29 cellular contexts compared by ENCODE assay signal in genomic region chr11:67174311-67174710, GRCh38.
"Had no signal": no experiment of that assay in that cellular context is flagged by ENCODE, and none has a peak within 500 bp of the region (broad histone marks: within the 10 kb centered on the region; RNA-seq: fewer than 3 reads in every experiment).

No MANE protein-coding gene starts in this region.

- H3K4me1 Mint-ChIP-seq: endodermal cell, neural crest cell had no signal

- H3K27ac Mint-ChIP-seq: activated CD4-positive, alpha-beta memory T cell treated with anti-CD3 and anti-CD28 coated beads, Interleukin-2, amount 10 ng/mL, durations not matched to agents 7 days and 5 days; activated CD4-positive, alpha-beta T cell treated with anti-CD3 and anti-CD28 coated beads, Interleukin-2, amount 10 ng/mL, durations not matched to agents 24 days and 14 days; activated T-helper 17 cell treated with anti-CD3 and anti-CD28 coated beads, Interleukin-2, amount 50 U/mL, for 72 hours; dendritic cell treated with granulocyte-macrophage colony-stimulating factor and Interleukin-4, amounts not matched to agents 40 ng/mL and 50 ng/mL, for 4 days; endodermal cell; stimulated activated memory B cell treated with anti-CD40 and anti-IgM and Interleukin-4, amounts not matched to agents 10 μg/mL and 1 μg/mL and 100 μg/mL, for 72 hours; stimulated activated naive CD8-positive, alpha-beta T cell treated with anti-CD3 and anti-CD28 coated beads, Interleukin-15, amount 100 ng/mL, for 72 hours; T-helper 2 cell treated with Interferon-gamma antibody and Interleukin-4, amounts not matched to agents 5 μg/mL and 100 μg/mL, for 36 hours had no signal

- DNase-seq: activated CD4-positive, alpha-beta memory T cell treated with anti-CD3 and anti-CD28 coated beads, Interleukin-2, amount 10 ng/mL, durations not matched to agents 7 days and 5 days; activated CD4-positive, alpha-beta T cell treated with anti-CD3 and anti-CD28 coated beads, Interleukin-2, amount 10 ng/mL, durations not matched to agents 24 days and 14 days; activated gamma-delta T cell treated with Interleukin-2 at 50 U/mL for 16 hours; activated naive CD4-positive, alpha-beta T cell treated with anti-CD3 and anti-CD28 coated beads, Interleukin-2, amount 50 U/mL, for 16 hours; activated T-cell treated with anti-CD3 and anti-CD28 coated beads, Interleukin-2, amount 50 U/mL, for 4 hours; amniotic stem cell; central memory CD4-positive, alpha-beta T cell; endodermal cell; gastrocnemius medialis; glutamatergic neuron; left cardiac atrium; left ventricle myocardium superior; naive thymus-derived CD8-positive, alpha-beta T cell; occipital lobe; psoas muscle; sigmoid colon; small intestine; stimulated activated CD4-positive, alpha-beta T cell treated with anti-CD3 and anti-CD28 coated beads, Interleukin-4, amount 100 ng/mL, for 4 hours; stimulated activated CD8-positive, alpha-beta memory T cell treated with anti-CD3 and anti-CD28 coated beads, Interleukin-4, amount 100 ng/mL, for 48 hours; stimulated activated naive CD8-positive, alpha-beta T cell treated with anti-CD3 and anti-CD28 coated beads, Interleukin-15, amount 100 ng/mL, for 72 hours; substantia nigra; T-helper 1 cell; upper lobe of right lung had no signal

- H3K9me3 Mint-ChIP-seq: activated CD4-positive, alpha-beta memory T cell treated with anti-CD3 and anti-CD28 coated beads, Interleukin-2, amount 10 ng/mL, durations not matched to agents 7 days and 5 days; activated CD4-positive, alpha-beta T cell treated with anti-CD3 and anti-CD28 coated beads, Interleukin-2, amount 10 ng/mL, durations not matched to agents 24 days and 14 days; activated T-cell treated with anti-CD3 and anti-CD28 coated beads, Interleukin-2, amount 50 U/mL, for 4 hours; activated T-helper 17 cell treated with anti-CD3 and anti-CD28 coated beads, Interleukin-2, amount 50 U/mL, for 72 hours; dendritic cell treated with granulocyte-macrophage colony-stimulating factor and Interleukin-4, amounts not matched to agents 40 ng/mL and 50 ng/mL, for 4 days; endodermal cell; naive thymus-derived CD8-positive, alpha-beta T cell; neural crest cell; stimulated activated memory B cell treated with anti-CD40 and anti-IgM and Interleukin-4, amounts not matched to agents 10 μg/mL and 1 μg/mL and 100 μg/mL, for 72 hours; stimulated activated naive CD8-positive, alpha-beta T cell treated with anti-CD3 and anti-CD28 coated beads, Interleukin-15, amount 100 ng/mL, for 72 hours; T-helper 2 cell treated with Interferon-gamma antibody and Interleukin-4, amounts not matched to agents 5 μg/mL and 100 μg/mL, for 36 hours had no signal

- H3K27me3 Mint-ChIP-seq: activated CD4-positive, alpha-beta memory T cell treated with anti-CD3 and anti-CD28 coated beads, Interleukin-2, amount 10 ng/mL, durations not matched to agents 7 days and 5 days; activated CD4-positive, alpha-beta T cell treated with anti-CD3 and anti-CD28 coated beads, Interleukin-2, amount 10 ng/mL, durations not matched to agents 24 days and 14 days; activated T-helper 17 cell treated with anti-CD3 and anti-CD28 coated beads, Interleukin-2, amount 50 U/mL, for 72 hours; dendritic cell treated with granulocyte-macrophage colony-stimulating factor and Interleukin-4, amounts not matched to agents 40 ng/mL and 50 ng/mL, for 4 days; naive thymus-derived CD8-positive, alpha-beta T cell; stimulated activated memory B cell treated with anti-CD40 and anti-IgM and Interleukin-4, amounts not matched to agents 10 μg/mL and 1 μg/mL and 100 μg/mL, for 72 hours; stimulated activated naive CD8-positive, alpha-beta T cell treated with anti-CD3 and anti-CD28 coated beads, Interleukin-15, amount 100 ng/mL, for 72 hours had no signal

- ATAC-seq: activated CD4-positive, CD25-positive, alpha-beta regulatory T cell treated with anti-CD3 and anti-CD28 coated beads, Interleukin-2, amount 50 U/mL, for 24 hours; activated T-cell treated with anti-CD3 and anti-CD28 coated beads, Interleukin-2, amount 50 U/mL, for 4 hours; activated T-helper 17 cell treated with anti-CD3 and anti-CD28 coated beads, Interleukin-2, amount 50 U/mL, for 72 hours; gastrocnemius medialis; left cardiac atrium; left ventricle myocardium superior; naive thymus-derived CD8-positive, alpha-beta T cell; psoas muscle; stimulated activated memory B cell treated with anti-CD40 and anti-IgM and Interleukin-4, amounts not matched to agents 10 μg/mL and 1 μg/mL and 100 μg/mL, for 72 hours; stimulated activated naive CD8-positive, alpha-beta T cell treated with anti-CD3 and anti-CD28 coated beads, Interleukin-15, amount 100 ng/mL, for 72 hours; upper lobe of right lung had no signal

- H3K4me3 Mint-ChIP-seq: activated CD4-positive, alpha-beta memory T cell treated with anti-CD3 and anti-CD28 coated beads, Interleukin-2, amount 10 ng/mL, durations not matched to agents 7 days and 5 days; activated CD4-positive, alpha-beta T cell treated with anti-CD3 and anti-CD28 coated beads, Interleukin-2, amount 10 ng/mL, durations not matched to agents 24 days and 14 days; activated T-cell treated with anti-CD3 and anti-CD28 coated beads, Interleukin-2, amount 50 U/mL, for 4 hours; activated T-helper 17 cell treated with anti-CD3 and anti-CD28 coated beads, Interleukin-2, amount 50 U/mL, for 72 hours; dendritic cell treated with granulocyte-macrophage colony-stimulating factor and Interleukin-4, amounts not matched to agents 40 ng/mL and 50 ng/mL, for 4 days; endodermal cell; naive thymus-derived CD8-positive, alpha-beta T cell; neural crest cell; stimulated activated memory B cell treated with anti-CD40 and anti-IgM and Interleukin-4, amounts not matched to agents 10 μg/mL and 1 μg/mL and 100 μg/mL, for 72 hours; stimulated activated naive CD8-positive, alpha-beta T cell treated with anti-CD3 and anti-CD28 coated beads, Interleukin-15, amount 100 ng/mL, for 72 hours; T-helper 2 cell treated with Interferon-gamma antibody and Interleukin-4, amounts not matched to agents 5 μg/mL and 100 μg/mL, for 36 hours had no signal
